21 cellular contexts compared by ENCODE assay signal in the genomic region with DNA sequence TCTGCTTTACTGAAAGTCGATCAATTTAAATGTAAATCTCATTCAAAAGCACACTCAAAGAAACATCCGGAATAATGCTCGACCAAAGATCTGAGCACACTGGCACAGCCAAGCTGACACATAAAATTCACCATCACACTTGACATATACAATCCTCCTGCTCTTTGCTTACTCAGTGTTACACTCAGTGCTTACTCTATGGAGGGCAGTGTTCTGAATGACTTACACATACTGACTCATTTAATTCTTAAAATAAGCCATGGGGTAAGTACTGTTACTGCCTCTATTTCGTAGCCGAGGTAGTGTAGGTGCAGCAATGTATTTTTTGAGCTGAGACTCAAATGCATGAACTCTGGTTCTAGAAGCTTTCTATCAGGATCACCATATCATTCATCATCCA.
"Had no signal": no experiment of that assay in that cellular context is flagged by ENCODE, and none has a peak within 500 bp of the region (broad histone marks: within the 10 kb centered on the region; RNA-seq: fewer than 3 reads in every experiment).

No MANE protein-coding gene starts in this region.

- H3K9me3 ChIP-seq: pancreas, testis, vagina had no signal

- H3K36me3 ChIP-seq: neural progenitor cell, pancreas, upper lobe of right lung, vagina had no signal

- DNase-seq: dermis blood vessel endothelial cell; erythroblast; foreskin melanocyte; head of caudate nucleus; left colon; left ventricle myocardium superior; mesenchymal stem cell; midbrain; occipital lobe; pancreas; right cardiac atrium; stimulated activated CD4-positive, alpha-beta T cell treated with anti-CD3 and anti-CD28 coated beads, Interleukin-2, amount 100 ng/mL, for 48 hours; stimulated activated CD8-positive, alpha-beta memory T cell treated with anti-CD3 and anti-CD28 coated beads, Interleukin-4, amount 100 ng/mL, for 48 hours; testis; upper lobe of right lung had no signal

- H3K4me3 ChIP-seq: hepatocyte, lung, neural progenitor cell, pancreas, smooth muscle cell, testis, tibial nerve, upper lobe of right lung, vagina had no signal

- H3K27me3 ChIP-seq: hepatocyte, neural progenitor cell, pancreas, testis, tibial nerve, upper lobe of right lung, vagina had no signal

- H3K27ac ChIP-seq: hepatocyte, neural progenitor cell, pancreas, testis, tibial nerve, upper lobe of right lung, vagina had no signal
